In genomic region chr16:14495213-14496046, GRCh38 we compare ENCODE assay signal across 1 cellular context.
TF ChIP-seq lines count a peak whose summit lies in the region.

No MANE protein-coding gene starts in this region.

TF ChIP-seq in A549, 52 proteins besides CTCF, POLR2A, EP300 and RAD21 (continued from another document):
- no peak for TF ChIP-seq MYC (IDR thresholded peaks at IDR 0.05; ENCODE audit: borderline replicate concordance, low read length)
